ENCODE assay signal across 34 cellular contexts in the genomic region with DNA sequence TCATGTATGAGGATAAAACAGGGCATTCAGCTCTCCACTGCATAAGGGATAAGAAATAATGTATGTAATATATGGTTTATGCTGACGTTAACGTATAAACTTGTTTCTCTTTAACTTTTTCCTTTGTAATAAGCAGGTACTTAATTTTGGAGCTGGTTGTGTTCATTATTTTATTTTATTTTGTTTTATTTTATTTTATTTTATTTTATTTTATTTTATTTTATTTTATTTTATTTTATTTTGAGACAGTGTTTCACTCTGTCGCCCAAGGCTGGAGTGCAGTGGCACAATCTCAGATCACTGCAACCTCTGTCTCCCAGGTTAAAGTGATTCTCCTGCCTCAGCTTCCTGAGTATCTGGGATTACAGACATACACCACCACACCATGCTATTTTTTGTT.
"Had no signal": no experiment of that assay in that cellular context is flagged by ENCODE, and none has a peak within 500 bp of the region (broad histone marks: within the 10 kb centered on the region; RNA-seq: fewer than 3 reads in every experiment).

No MANE protein-coding gene starts in this region.

- H3K27me3 ChIP-seq: MG63 had no signal

- H3K9ac ChIP-seq: KMS-11 had no signal

- H3K36me3 ChIP-seq: MG63 had no signal

- H3K4me2 ChIP-seq: KMS-11 had no signal

- H3K9me3 ChIP-seq: MG63 had no signal

- H3K4me3 ChIP-seq: MG63 had no signal

- H3K27ac ChIP-seq: KMS-11 had no signal

- DNase-seq: Karpas-422, Kasumi-1, KG1, MG63, MM.1S, MV-4-11, NCI-H1048, NCI-H1092, NCI-H1092 treated with DMSO at 0.1 percent for 48 hours, NCI-H1105, NCI-H1105 treated with DMSO at 0.1 percent for 48 hours, NCI-H1417, NCI-H1417 treated with DMSO at 0.1 percent for 48 hours, NCI-H1436, NCI-H1436 treated with DMSO at 0.1 percent for 48 hours, NCI-H146, NCI-H1694, NCI-H1694 treated with DMSO at 0.1 percent for 48 hours, NCI-H187, NCI-H187 treated with DMSO at 0.1 percent for 48 hours, NCI-H1930, NCI-H2029, NCI-H2029 treated with DMSO at 0.1 percent for 48 hours, NCI-H2081, NCI-H2081 treated with DMSO at 0.1 percent for 48 hours, NCI-H2107, NCI-H2171, NCI-H2171 treated with DMSO at 0.1 percent for 48 hours, NCI-H2227 treated with DMSO at 0.1 percent for 48 hours, NCI-H226, NCI-H345, NCI-H446, NCI-H446 treated with DMSO at 0.1 percent for 48 hours had no signal
